9 cellular contexts compared by ENCODE assay signal in the genomic region with DNA sequence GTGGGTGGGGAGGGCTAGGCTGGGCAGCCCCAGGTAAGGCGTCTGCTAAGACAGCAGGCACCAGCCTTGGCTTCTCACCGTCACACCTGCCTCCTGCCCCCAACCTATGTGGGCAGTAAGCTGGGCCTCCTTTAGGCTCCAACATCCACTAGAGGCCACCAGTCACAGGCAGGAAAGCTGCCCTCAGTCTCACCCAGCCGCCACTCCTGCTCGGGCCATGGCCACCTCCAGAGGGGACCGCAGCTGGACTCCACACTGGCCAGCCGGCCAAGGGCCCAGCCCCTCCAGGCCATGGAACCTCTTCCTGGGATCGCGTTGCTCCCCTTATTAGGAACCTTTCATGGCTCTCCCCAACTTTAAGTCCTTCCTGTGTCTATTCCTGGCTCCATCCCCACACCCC.
DNase-seq lines count a peak whose midpoint lies in the region; ATAC-seq and TF ChIP-seq lines count a peak whose summit lies in the region.
"Had no signal": no experiment of that assay in that cellular context is flagged by ENCODE, and none has a peak within 500 bp of the region (broad histone marks: within the 10 kb centered on the region; RNA-seq: fewer than 3 reads in every experiment).

No MANE protein-coding gene starts in this region.

- H4K91ac ChIP-seq in IMR-90 (ENCODE audit: insufficient read depth, low read depth, low read length), result peak overlapping the region; percentile 67

- no peak overlapping the region for H3K56ac ChIP-seq in IMR-90 (ENCODE audit: extremely low read depth, insufficient read depth, low read length)

- POLR2A ChIA-PET in AG04449 (lab: Yijun Ruan, JAX) (no interaction called here), IMR-90 (lab: Charles Lee; ENCODE audit: unreplicated experiment) (no interaction called here)

- H3K36me3 Mint-ChIP-seq in osteocyte (ENCODE audit: unreplicated experiment), result peaks cover 8% of the 10 kb centered on the region

- H3K4ac ChIP-seq in IMR-90 (ENCODE audit: low read depth, low read length), result peak overlapping the region; percentile 41; the same call in 1 of the 2 replicates

- no peak overlapping the region for H3K23ac ChIP-seq in IMR-90 (ENCODE audit: low read depth, low read length)

- no peaks in the 10 kb centered on the region for H3K9me3 ChIP-seq in IMR-90 (ENCODE audit: control insufficient read depth, insufficient read depth, low read length)
- no peaks in the 10 kb centered on the region for H3K9me3 ChIP-seq in esophagus (ENCODE audit: control insufficient read depth in 2 of 2, insufficient read depth in 1 of 2, low read depth in 1 of 2, low read length in 1 of 2)

- H3K9me3 Mint-ChIP-seq in osteocyte (ENCODE audit: unreplicated experiment), result no peaks in the 10 kb centered on the region

- peaks cover 8% of the 10 kb centered on the region; the same call in 1 of the 2 replicates for H4K20me1 ChIP-seq in IMR-90 (ENCODE audit: insufficient read depth, low read length)

- peaks cover 62% of the 10 kb centered on the region for H3K4me1 ChIP-seq in IMR-90 (ENCODE audit: control insufficient read depth, insufficient read depth, low read length)
- peaks cover 26 to 55% of the 10 kb centered on the region in 2 donors for H3K4me1 ChIP-seq in esophagus (ENCODE audit: control insufficient read depth in 2 of 2, insufficient read depth in 2 of 2, low read length in 1 of 2)

- H3K4me3 Mint-ChIP-seq in osteocyte (ENCODE audit: unreplicated experiment), result peak overlapping the region; percentile 23

- peak; percentile 5 for TF ChIP-seq CTCF in AG04449 (IDR thresholded peaks at IDR 0.05; ENCODE audit: insufficient read depth, low read length, missing control alignments)
- no peak for TF ChIP-seq CTCF in IMR-90 (conservative IDR thresholded peaks at IDR 0.05; ENCODE audit: low read depth, low read length)
- TF ChIP-seq CTCF in osteocyte (IDR thresholded peaks at IDR 0.05), result no peak

- no peaks in the 10 kb centered on the region for H3K27me3 Mint-ChIP-seq in osteocyte (ENCODE audit: unreplicated experiment)

- peak overlapping the region; percentile 36 for H2BK5ac ChIP-seq in IMR-90 (ENCODE audit: low read depth, low read length, poor library complexity, severe bottlenecking)

- H3K36me3 ChIP-seq in IMR-90 (ENCODE audit: control insufficient read depth, insufficient read depth, low read length) (peaks cover 5% of the 10 kb centered on the region; the same call in 1 of the 2 replicates), esophagus (ENCODE audit: control insufficient read depth in 2 of 2, insufficient read depth in 2 of 2, low read length in 1 of 2) (no peaks in the 10 kb centered on the region)

- no peak overlapping the region; the same call in 1 of the 2 replicates for H3K18ac ChIP-seq in IMR-90 (ENCODE audit: low read depth, low read length)

- intact Hi-C loops in IMR-90 (cut with micrococcal nuclease), result no loop called here

- no peak overlapping the region for H3K14ac ChIP-seq in IMR-90 (replicated peaks; ENCODE audit: low read depth, low read length)

- H3K79me1 ChIP-seq in IMR-90 (ENCODE audit: low read depth in 1 of 2, low read length in 2 of 2), result peaks cover 37 to 92% of the 10 kb centered on the region in 2 experiments

- H3K27me3 ChIP-seq in IMR-90 (ENCODE audit: control insufficient read depth, insufficient read depth, low read length), result no peaks in the 10 kb centered on the region
- H3K27me3 ChIP-seq in esophagus (ENCODE audit: control insufficient read depth in 1 of 2, insufficient read depth in 2 of 2, low read length in 2 of 2), result no peaks in the 10 kb centered on the region

- H2BK20ac ChIP-seq in IMR-90 (ENCODE audit: low read depth, low read length), result no peak overlapping the region

- H3K9ac ChIP-seq in IMR-90 (ENCODE audit: low read depth, low read length), result no peak overlapping the region

- DNase-seq in AG04449 (ENCODE audit: low read depth, low spot score), result no peak
- DNase-seq in IMR-90, result no peak
- no peak for DNase-seq in osteocyte (ENCODE audit: extremely low spot score, unreplicated experiment)
- no peak for DNase-seq in H4 (ENCODE audit: low spot score)
- no peak for DNase-seq in activated gamma-delta T cell (lab: John Stamatoyannopoulos, UW)
- DNase-seq in foreskin melanocyte, result no peak
- no peak for DNase-seq in effector CD8-positive, alpha-beta T cell (lab: John Stamatoyannopoulos, UW)
- DNase-seq: activated CD8-positive, alpha-beta memory T cell treated with anti-CD3 and anti-CD28 coated beads, Interleukin-2, amount 50 U/mL, for 4 hours had no signal

- H2AFZ ChIP-seq in IMR-90 (replicated peaks; ENCODE audit: low read length, poor library complexity), result no peak overlapping the region

- peaks cover 37% of the 10 kb centered on the region for H3K9me1 ChIP-seq in IMR-90 (ENCODE audit: insufficient read depth, low read length)

- peak overlapping the region; percentile 36; the same call in 1 of the 2 replicates for H2AK5ac ChIP-seq in IMR-90 (ENCODE audit: low read depth, low read length)

- BruUV-seq in IMR-90 (replicated peaks; lab: Mats Ljungman, UMichigan), result no TSS peak

- H2AK9ac ChIP-seq in IMR-90 (replicated peaks; ENCODE audit: low read depth, low read length, poor library complexity), result no peak overlapping the region

- H2BK15ac ChIP-seq in IMR-90 (ENCODE audit: low read depth, low read length), result no peak overlapping the region

- TF ChIP-seq RAD21 in IMR-90 (IDR thresholded peaks at IDR 0.05; ENCODE audit: low read length), result no peak

- H4K5ac ChIP-seq in IMR-90 (ENCODE audit: low read depth, low read length), result no peak overlapping the region

- CTCF ChIA-PET in AG04449 (lab: Yijun Ruan, JAX) (interaction anchor here (0.8 to 5.3 kb wide), 8 partner anchors 9 to 214 kb away, joined by 3 to 33 read pairs (median 10); no protein-coding TSS in a partner anchor), IMR-90 (lab: Yijun Ruan, JAX) (interaction anchor here (1.3 to 1.4 kb wide), 2 partner anchors 13 to 19 kb away, joined by 3 read pairs; no protein-coding TSS in a partner anchor)

- ATAC-seq in IMR-90 (ENCODE audit: low read depth), result no peak

- no peak overlapping the region for H3K4me2 ChIP-seq in IMR-90 (ENCODE audit: low read depth, low read length)

- H3K4me3 ChIP-seq in AG04449 (ENCODE audit: low read depth, low read length), result no peak overlapping the region
- no peak overlapping the region for H3K4me3 ChIP-seq in IMR-90 (ENCODE audit: insufficient read depth, low read depth, low read length)
- no peak overlapping the region for H3K4me3 ChIP-seq in esophagus (ENCODE audit: low read depth in 1 of 2, low read length in 2 of 2)

- dilution Hi-C loops in IMR-90 (cut with HindIII; ENCODE audit: low sequenced_read_pairs, unreplicated experiment), result no loop called here

- peak overlapping the region; percentile 94 for H3K27ac Mint-ChIP-seq in osteocyte (ENCODE audit: unreplicated experiment)

- TF ChIP-seq POLR2A in IMR-90 (IDR thresholded peaks at IDR 0.05; ENCODE audit: low read depth, low read length), result no peak

- in situ Hi-C loops in IMR-90 (cut with MboI; ENCODE audit: low sequenced_read_pairs), result no loop called here

- 85% methylated on average over 7 of the region's 8 CpGs; no CpG with 5 or more reads in 1 of the 2 experiments for WGBS in IMR-90 (ENCODE audit: extremely low coverage in 2 of 2, insufficient read length in 1 of 2), 2 experiments
- WGBS in esophagus, 2 donors, result 65 to 73% methylated on average over 7 to 8 of the region's 8 CpGs

- H3K4me1 Mint-ChIP-seq in osteocyte (ENCODE audit: unreplicated experiment), result peaks cover 76% of the 10 kb centered on the region

- peak overlapping the region; percentile 50; the same call in 1 of the 2 replicates for H3K27ac ChIP-seq in IMR-90 (ENCODE audit: insufficient read depth, low read length)
- peak overlapping the region; percentile 85 to 92 for H3K27ac ChIP-seq in esophagus (ENCODE audit: low read depth in 2 of 2, low read length in 1 of 2)

- no peak overlapping the region; a peak in 1 of 4 replicates for H4K8ac ChIP-seq in IMR-90 (ENCODE audit: low read depth in 2 of 2, low read length in 2 of 2)

- H2BK120ac ChIP-seq in IMR-90 (ENCODE audit: low read depth, low read length), result 0 out of 2 replicates have a peak overlapping the region, but pooled peaks have one; percentile 31

TF ChIP-seq in IMR-90, 13 proteins besides CTCF, POLR2A, EP300 and RAD21:
- TF ChIP-seq SMC3 (IDR thresholded peaks at IDR 0.05; ENCODE audit: low read depth, low read length) (no peak), CHD1 (IDR thresholded peaks at IDR 0.05; ENCODE audit: low read depth, low read length) (no peak), MAFK (IDR thresholded peaks at IDR 0.05; ENCODE audit: low read depth, low read length) (no peak), NFE2L2 (IDR thresholded peaks at IDR 0.05; ENCODE audit: low read depth, low read length) (no peak), ELK1 (IDR thresholded peaks at IDR 0.05; ENCODE audit: borderline replicate concordance, low read depth, low read length) (no peak), CEBPB (IDR thresholded peaks at IDR 0.05; ENCODE audit: low read depth, low read length) (no peak), BHLHE40 (IDR thresholded peaks at IDR 0.05; ENCODE audit: low read depth, low read length) (no peak), RFX5 (IDR thresholded peaks at IDR 0.05; ENCODE audit: low read depth, low read length) (no peak), MXI1 (IDR thresholded peaks at IDR 0.05; ENCODE audit: borderline replicate concordance, low read depth, low read length) (no peak), MAZ (IDR thresholded peaks at IDR 0.05; ENCODE audit: borderline replicate concordance, low read depth, low read length) (no peak), FOS (IDR thresholded peaks at IDR 0.05; ENCODE audit: low read depth, low read length) (no peak), RCOR1 (IDR thresholded peaks at IDR 0.05; ENCODE audit: insufficient replicate concordance, low read length) (no peak)
- TF ChIP-seq, protein P1, sequence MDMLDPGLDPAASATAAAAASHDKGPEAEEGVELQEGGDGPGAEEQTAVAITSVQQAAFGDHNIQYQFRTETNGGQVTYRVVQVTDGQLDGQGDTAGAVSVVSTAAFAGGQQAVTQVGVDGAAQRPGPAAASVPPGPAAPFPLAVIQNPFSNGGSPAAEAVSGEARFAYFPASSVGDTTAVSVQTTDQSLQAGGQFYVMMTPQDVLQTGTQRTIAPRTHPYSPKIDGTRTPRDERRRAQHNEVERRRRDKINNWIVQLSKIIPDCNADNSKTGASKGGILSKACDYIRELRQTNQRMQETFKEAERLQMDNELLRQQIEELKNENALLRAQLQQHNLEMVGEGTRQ (IDR thresholded peaks at IDR 0.05; ENCODE audit: low read depth, low read length), result no peak
